ENCODE assay signal across 19 cellular contexts in genomic region chr9:16145196-16145950, GRCh38.
DNase-seq lines count a peak whose midpoint lies in the region; ATAC-seq and TF ChIP-seq lines count a peak whose summit lies in the region.
"Had no signal": no experiment of that assay in that cellular context is flagged by ENCODE, and none has a peak within 500 bp of the region (broad histone marks: within the 10 kb centered on the region; RNA-seq: fewer than 3 reads in every experiment).

No MANE protein-coding gene starts in this region.

- H2BK15ac ChIP-seq in mesenchymal stem cell (ENCODE audit: low read depth, poor library complexity, severe bottlenecking) = no peak overlapping the region

- no peak for TF ChIP-seq CTCF in cardiac muscle cell (IDR thresholded peaks at IDR 0.05; ENCODE audit: low read depth, low read length)
- TF ChIP-seq CTCF in ovary (IDR thresholded peaks at IDR 0.05) = no peak

- no peak overlapping the region for H2BK5ac ChIP-seq in mesenchymal stem cell (ENCODE audit: low read depth, low read length, poor library complexity, severe bottlenecking)

- H3K4me2 ChIP-seq in mesenchymal stem cell (ENCODE audit: low read length, poor library complexity, severe bottlenecking) = no peak overlapping the region

- no peak overlapping the region for H3K27ac Mint-ChIP-seq in activated CD4-positive, alpha-beta T cell treated with anti-CD3 and anti-CD28 coated beads, Interleukin-2, amount 10 ng/mL, durations not matched to agents 24 days and 14 days
- H3K27ac Mint-ChIP-seq: activated naive CD4-positive, alpha-beta T cell treated with anti-CD3 and anti-CD28 coated beads, Interleukin-2, amount 10 ng/mL, durations not matched to agents 7 days and 5 days; CD4-positive, alpha-beta T cell; immature natural killer cell had no signal

- no peaks in the 10 kb centered on the region for H3K9me3 Mint-ChIP-seq in activated CD4-positive, alpha-beta T cell treated with anti-CD3 and anti-CD28 coated beads, Interleukin-2, amount 10 ng/mL, durations not matched to agents 24 days and 14 days
- H3K9me3 Mint-ChIP-seq: activated naive CD4-positive, alpha-beta T cell treated with anti-CD3 and anti-CD28 coated beads, Interleukin-2, amount 10 ng/mL, durations not matched to agents 7 days and 5 days; CD4-positive, alpha-beta T cell had no signal

- H3K4me1 ChIP-seq in cardiac muscle cell (ENCODE audit: low read depth) = peaks cover 23% of the 10 kb centered on the region
- H3K4me1 ChIP-seq in mesenchymal stem cell (ENCODE audit: control insufficient read depth, insufficient read depth, low read depth, low read length) = peaks cover 12% of the 10 kb centered on the region
- peaks cover 3% of the 10 kb centered on the region for H3K4me1 ChIP-seq in ovary (ENCODE audit: insufficient read depth)

- H3K23ac ChIP-seq in mesenchymal stem cell (ENCODE audit: low read length in 2 of 2) = no peak overlapping the region

- H3K14ac ChIP-seq in mesenchymal stem cell (ENCODE audit: low read length in 2 of 2) = no peak overlapping the region

- H3K9ac ChIP-seq in mesenchymal stem cell (ENCODE audit: low read length) = no peak overlapping the region

- H3K18ac ChIP-seq in mesenchymal stem cell (ENCODE audit: low read depth in 1 of 2, low read length in 2 of 2) = no peak overlapping the region

- no peak overlapping the region for H3K4ac ChIP-seq in mesenchymal stem cell (ENCODE audit: low read depth in 1 of 2, low read length in 2 of 2)

- no peaks in the 10 kb centered on the region for H3K4me1 Mint-ChIP-seq in activated CD4-positive, alpha-beta T cell treated with anti-CD3 and anti-CD28 coated beads, Interleukin-2, amount 10 ng/mL, durations not matched to agents 24 days and 14 days
- H3K4me1 Mint-ChIP-seq: activated naive CD4-positive, alpha-beta T cell treated with anti-CD3 and anti-CD28 coated beads, Interleukin-2, amount 10 ng/mL, durations not matched to agents 7 days and 5 days; immature natural killer cell had no signal

- no peaks in the 10 kb centered on the region for H3K36me3 Mint-ChIP-seq in activated CD4-positive, alpha-beta T cell treated with anti-CD3 and anti-CD28 coated beads, Interleukin-2, amount 10 ng/mL, durations not matched to agents 24 days and 14 days (ENCODE audit: low read depth)
- H3K36me3 Mint-ChIP-seq: activated naive CD4-positive, alpha-beta T cell treated with anti-CD3 and anti-CD28 coated beads, Interleukin-2, amount 10 ng/mL, durations not matched to agents 7 days and 5 days; immature natural killer cell had no signal

- no peaks in the 10 kb centered on the region for H3K36me3 ChIP-seq in cardiac muscle cell
- no peaks in the 10 kb centered on the region for H3K36me3 ChIP-seq in mesenchymal stem cell (ENCODE audit: control insufficient read depth in 1 of 2, insufficient read depth in 2 of 2, low read depth in 1 of 2, low read length in 2 of 2)
- no peaks in the 10 kb centered on the region for H3K36me3 ChIP-seq in ovary
- H3K36me3 ChIP-seq: brain microvascular endothelial cell, esophagus muscularis mucosa, stomach had no signal

- H2AFZ ChIP-seq in mesenchymal stem cell (ENCODE audit: low read depth, low read length) = no peak overlapping the region

- no peak overlapping the region for H2BK12ac ChIP-seq in mesenchymal stem cell (ENCODE audit: low read length in 2 of 2)

- no peak for TF ChIP-seq POLR2A in ovary (IDR thresholded peaks at IDR 0.05)

- ATAC-seq in HG03175 (IDR thresholded peaks at IDR 0.05; ENCODE audit: unreplicated experiment) = no peak
- ATAC-seq: Panc1 had no signal

- H3K9me3 ChIP-seq in cardiac muscle cell (ENCODE audit: low read depth) (no peaks in the 10 kb centered on the region), mesenchymal stem cell (ENCODE audit: control insufficient read depth, low read length) (no peaks in the 10 kb centered on the region), ovary (no peaks in the 10 kb centered on the region)
- H3K9me3 ChIP-seq: esophagus muscularis mucosa, stomach had no signal

- intact Hi-C loops in cardiac septum (cut with DNase I) (no loop called here), ovary (cut with DNase I) (no loop called here)
- intact Hi-C loops in activated CD4-positive, alpha-beta T cell treated with anti-CD3 and anti-CD28 coated beads, Interleukin-2, amount 10 ng/mL, durations not matched to agents 24 days and 14 days (cut with micrococcal nuclease) = no loop called here

- H3K27ac ChIP-seq in cardiac muscle cell (peak overlapping the region; percentile 87), mesenchymal stem cell (ENCODE audit: low read length, poor library complexity, severe bottlenecking) (no peak overlapping the region), ovary (no peak overlapping the region)
- H3K27ac ChIP-seq: brain microvascular endothelial cell, dorsolateral prefrontal cortex, esophagus muscularis mucosa, stomach had no signal

- H4K8ac ChIP-seq in mesenchymal stem cell (ENCODE audit: low read length) = no peak overlapping the region

- H2AK5ac ChIP-seq in mesenchymal stem cell (ENCODE audit: low read length, severe bottlenecking) = peak overlapping the region; percentile 23

- H2BK120ac ChIP-seq in mesenchymal stem cell (ENCODE audit: low read depth, low read length) = no peak overlapping the region

- no peaks in the 10 kb centered on the region for H3K27me3 ChIP-seq in cardiac muscle cell
- H3K27me3 ChIP-seq in mesenchymal stem cell (ENCODE audit: control insufficient read depth in 1 of 2, insufficient read depth in 1 of 2, low read length in 2 of 2) = no peaks in the 10 kb centered on the region
- no peaks in the 10 kb centered on the region for H3K27me3 ChIP-seq in ovary
- H3K27me3 ChIP-seq: brain microvascular endothelial cell, dorsolateral prefrontal cortex, esophagus muscularis mucosa, stomach had no signal

- H3K79me1 ChIP-seq in mesenchymal stem cell (replicated peaks; ENCODE audit: low read length, poor library complexity, severe bottlenecking) = no peaks in the 10 kb centered on the region

- no peaks in the 10 kb centered on the region for H3K27me3 Mint-ChIP-seq in activated CD4-positive, alpha-beta T cell treated with anti-CD3 and anti-CD28 coated beads, Interleukin-2, amount 10 ng/mL, durations not matched to agents 24 days and 14 days
- H3K27me3 Mint-ChIP-seq: activated naive CD4-positive, alpha-beta T cell treated with anti-CD3 and anti-CD28 coated beads, Interleukin-2, amount 10 ng/mL, durations not matched to agents 7 days and 5 days; CD4-positive, alpha-beta T cell had no signal

- TF ChIP-seq EP300 in ovary (IDR thresholded peaks at IDR 0.05) = no peak

- peak in 1 of 2 donors; percentile 66 for DNase-seq in cardiac muscle cell (ENCODE audit: low read depth in 1 of 2, low spot score in 1 of 2)
- no peak for DNase-seq in cardiac septum (ENCODE audit: low spot score)
- peak; percentile 98 for DNase-seq in amniotic epithelial cell (ENCODE audit: low read depth)
- peak; percentile 24 for DNase-seq in mesenchymal stem cell
- DNase-seq in ovary = no peak
- no peak for DNase-seq in activated CD4-positive, alpha-beta T cell treated with anti-CD3 and anti-CD28 coated beads, Interleukin-2, amount 10 ng/mL, durations not matched to agents 24 days and 14 days
- DNase-seq in NCI-H526 (lab: John Stamatoyannopoulos, UW) = no peak
- DNase-seq: activated naive CD4-positive, alpha-beta T cell treated with anti-CD3 and anti-CD28 coated beads, Interleukin-2, amount 10 ng/mL, durations not matched to agents 7 days and 5 days; CD4-positive, alpha-beta T cell; dorsolateral prefrontal cortex; head of caudate nucleus; immature natural killer cell; NCI-H2029 treated with DMSO at 0.1 percent for 48 hours; NCI-H748 treated with DMSO at 0.1 percent for 48 hours; stomach had no signal

- H4K91ac ChIP-seq in mesenchymal stem cell (ENCODE audit: low read length) = no peak overlapping the region

- H3K4me3 Mint-ChIP-seq in activated CD4-positive, alpha-beta T cell treated with anti-CD3 and anti-CD28 coated beads, Interleukin-2, amount 10 ng/mL, durations not matched to agents 24 days and 14 days = no peak overlapping the region
- H3K4me3 Mint-ChIP-seq: activated naive CD4-positive, alpha-beta T cell treated with anti-CD3 and anti-CD28 coated beads, Interleukin-2, amount 10 ng/mL, durations not matched to agents 7 days and 5 days; CD4-positive, alpha-beta T cell; immature natural killer cell had no signal

- H3K4me3 ChIP-seq in cardiac muscle cell = no peak overlapping the region
- no peak overlapping the region for H3K4me3 ChIP-seq in mesenchymal stem cell (ENCODE audit: insufficient read depth in 1 of 2, low read depth in 1 of 2, low read length in 2 of 2)
- no peak overlapping the region for H3K4me3 ChIP-seq in ovary
- H3K4me3 ChIP-seq: dorsolateral prefrontal cortex, esophagus muscularis mucosa, stomach had no signal

- WGBS in mesenchymal stem cell = 59% methylated on average over 7 of the region's 8 CpGs
- WGBS in ovary, 3 donors = 61 to 67% (median 64%) methylated on average over 8 of the region's 8 CpGs

Comparison
In these comparisons a context has a peak if more than half of its experiments do, and no peak if none do; other contexts are left out.
1. DNase-seq: peak in amniotic epithelial cell (single experiment) and mesenchymal stem cell (single experiment); none in cardiac septum (single experiment), ovary (0 of 5), activated CD4-positive, alpha-beta T cell treated with anti-CD3 and anti-CD28 coated beads, Interleukin-2, amount 10 ng/mL, durations not matched to agents 24 days and 14 days (single experiment) and NCI-H526 (0 of 2).